Comparison of ENCODE assay signal across 8 cellular contexts in genomic region chr4:705278-706082, GRCh38. TPM values are rescaled to one million over a fixed set of nuclear protein-coding genes. Genes with fewer than 3 reads are reported as not detected.
DNase-seq lines count a peak whose midpoint lies in the region; ATAC-seq and TF ChIP-seq lines count a peak whose summit lies in the region.

Gene PCGF3 (plus strand): TSS chr4:705832. CDS start chr4:733681, 27,849 bp downstream.

- peaks cover 37 to 39% (median 38%) of the 10 kb centered on the region in 11 experiments for H4K20me1 ChIP-seq in BLaER1 treated with 17β-estradiol and CSF1 and Interleukin-3, amounts not matched to agents 10 nM and 100 nM

- ATAC-seq in GM19372 (IDR thresholded peaks at IDR 0.05; ENCODE audit: low read depth, unreplicated experiment), result peak; percentile 93
- ATAC-seq in HG03521 (IDR thresholded peaks at IDR 0.05; ENCODE audit: unreplicated experiment), result peak; percentile 93
- peak; percentile 96 for ATAC-seq in left lobe of liver

- no peaks in the 10 kb centered on the region for H3K27me3 Mint-ChIP-seq in activated CD4-positive, alpha-beta T cell treated with anti-CD3 and anti-CD28 coated beads, Interleukin-2, amount 10 ng/mL, durations not matched to agents 7 days and 5 days

- H3K4me1 ChIP-seq in BLaER1 treated with 17β-estradiol and CSF1 and Interleukin-3, amounts not matched to agents 10 nM and 100 nM, result peaks cover 34 to 68% (median 51%) of the 10 kb centered on the region in 10 experiments

- H3K9me3 ChIP-seq in BLaER1 treated with 17β-estradiol and CSF1 and Interleukin-3, amounts not matched to agents 10 nM and 100 nM (replicated peaks in 1 of 11), result peaks cover 0 to 9% (median 0%) of the 10 kb centered on the region in 11 experiments; a peak in 6 of 22 replicates

- peak within 1 kb of the TSS; percentile 75 for H3K4me3 Mint-ChIP-seq in activated CD4-positive, alpha-beta T cell treated with anti-CD3 and anti-CD28 coated beads, Interleukin-2, amount 10 ng/mL, durations not matched to agents 7 days and 5 days

- H3K27me3 ChIP-seq in BLaER1 treated with 17β-estradiol and CSF1 and Interleukin-3, amounts not matched to agents 10 nM and 100 nM, result no peaks in the 10 kb centered on the region

- CTCF ChIA-PET in activated CD4-positive, alpha-beta T cell treated with anti-CD3 and anti-CD28 coated beads, Interleukin-2, amount 10 ng/mL, durations not matched to agents 7 days and 5 days (lab: Charles Lee), result no interaction called here

- POLR2A ChIA-PET in activated CD4-positive, alpha-beta T cell treated with anti-CD3 and anti-CD28 coated beads, Interleukin-2, amount 10 ng/mL, durations not matched to agents 7 days and 5 days (lab: Charles Lee), result no interaction called here

- peak within 1 kb of the TSS; percentile 99 to 100 (median 100) for H3K27ac ChIP-seq in BLaER1 treated with 17β-estradiol and CSF1 and Interleukin-3, amounts not matched to agents 10 nM and 100 nM
- peak within 1 kb of the TSS; percentile 78 to 83 for H3K27ac ChIP-seq in coronary artery

- peaks cover 8% of the 10 kb centered on the region for H3K36me3 Mint-ChIP-seq in activated CD4-positive, alpha-beta T cell treated with anti-CD3 and anti-CD28 coated beads, Interleukin-2, amount 10 ng/mL, durations not matched to agents 7 days and 5 days (ENCODE audit: low read depth)

- H3K27ac Mint-ChIP-seq in activated CD4-positive, alpha-beta T cell treated with anti-CD3 and anti-CD28 coated beads, Interleukin-2, amount 10 ng/mL, durations not matched to agents 7 days and 5 days, result peak within 1 kb of the TSS; percentile 82

- TF ChIP-seq CTCF in coronary artery (IDR thresholded peaks at IDR 0.05), result no peak

- H3K4me2 ChIP-seq in BLaER1 treated with 17β-estradiol and CSF1 and Interleukin-3, amounts not matched to agents 10 nM and 100 nM, result peak within 1 kb of the TSS; percentile 97 to 100 (median 99)

- H3K4me1 Mint-ChIP-seq in activated CD4-positive, alpha-beta T cell treated with anti-CD3 and anti-CD28 coated beads, Interleukin-2, amount 10 ng/mL, durations not matched to agents 7 days and 5 days, result peaks cover 18% of the 10 kb centered on the region

- peak; percentile 92 for DNase-seq in NCI-H69 (lab: John Stamatoyannopoulos, UW)
- DNase-seq in activated CD4-positive, alpha-beta T cell treated with anti-CD3 and anti-CD28 coated beads, Interleukin-2, amount 10 ng/mL, durations not matched to agents 7 days and 5 days, result peak; percentile 96
- peak; percentile 97 for DNase-seq in coronary artery (ENCODE audit: low spot score)
- peak; percentile 98 for DNase-seq in left lobe of liver (ENCODE audit: low spot score)
- peak; percentile 98 to 99 for DNase-seq in stimulated activated CD4-positive, alpha-beta T cell treated with anti-CD3 and anti-CD28 coated beads, Interleukin-2, amount 100 ng/mL, for 24 hours

- H3K9me3 Mint-ChIP-seq in activated CD4-positive, alpha-beta T cell treated with anti-CD3 and anti-CD28 coated beads, Interleukin-2, amount 10 ng/mL, durations not matched to agents 7 days and 5 days, result no peaks in the 10 kb centered on the region

- peak within 1 kb of the TSS; percentile 100 for H3K9ac ChIP-seq in BLaER1 treated with 17β-estradiol and CSF1 and Interleukin-3, amounts not matched to agents 10 nM and 100 nM

- H3K36me3 ChIP-seq in BLaER1 treated with 17β-estradiol and CSF1 and Interleukin-3, amounts not matched to agents 10 nM and 100 nM, result peaks cover 6 to 28% (median 26%) of the 10 kb centered on the region in 11 experiments

- peak within 1 kb of the TSS; percentile 92 to 100 (median 99) for H3K4me3 ChIP-seq in BLaER1 treated with 17β-estradiol and CSF1 and Interleukin-3, amounts not matched to agents 10 nM and 100 nM
- peak within 1 kb of the TSS; percentile 91 for H3K4me3 ChIP-seq in coronary artery

RNA-seq across cellular contexts. Expression of gene PCGF3, which starts in this region (rescaled TPM):
- total RNA-seq in activated CD4-positive, alpha-beta T cell treated with anti-CD3 and anti-CD28 coated beads, Interleukin-2, amount 10 ng/mL, durations not matched to agents 7 days and 5 days, result 10 to 100 TPM; 34.9 to 36.8 TPM
- 16.6 TPM for total RNA-seq in left lobe of liver

Comparison
In these comparisons a context has a peak if more than half of its experiments do, and no peak if none do; other contexts are left out.
1. Peak in every context shown above with its lines: DNase-seq, ATAC-seq, H3K4me3 ChIP-seq and H3K27ac ChIP-seq.